ENCODE assay signal across 13 cellular contexts in genomic region chr11:117535201-117535869, GRCh38.
A peak's percentile ranks its signal among the peaks of the same experiment; 100 is the strongest.
DNase-seq lines count a peak whose midpoint lies in the region; ATAC-seq and TF ChIP-seq lines count a peak whose summit lies in the region.
"Had no signal": no experiment of that assay in that cellular context is flagged by ENCODE, and none has a peak within 500 bp of the region (broad histone marks: within the 10 kb centered on the region; RNA-seq: fewer than 3 reads in every experiment).

No MANE protein-coding gene starts in this region.

- DNase-seq in DMS153 treated with DMSO at 0.1 percent for 48 hours (lab: John Stamatoyannopoulos, UW; ENCODE audit: unreplicated experiment) = peak; percentile 47
- DNase-seq in NCI-H2227 (lab: John Stamatoyannopoulos, UW; ENCODE audit: unreplicated experiment) = peak; percentile 30
- peak; percentile 84 for DNase-seq in pons (ENCODE audit: low spot score)
- DNase-seq in activated CD8-positive, alpha-beta memory T cell treated with anti-CD3 and anti-CD28 coated beads, Interleukin-2, amount 10 ng/mL, durations not matched to agents 7 days and 5 days = no peak
- no peak for DNase-seq in Kasumi-1 (lab: John Stamatoyannopoulos, UW)
- DNase-seq in stimulated activated CD4-positive, alpha-beta T cell treated with anti-CD3 and anti-CD28 coated beads, Interleukin-4, amount 100 ng/mL, for 4 hours = no peak
- DNase-seq: CD8-positive, alpha-beta T cell; mesenchymal stem cell; NCI-H1694 treated with DMSO at 0.1 percent for 48 hours; stimulated activated CD4-positive, alpha-beta T cell treated with anti-CD3 and anti-CD28 coated beads, Interleukin-4, amount 100 ng/mL, for 24 hours; T-helper 9 cell had no signal

- no peak overlapping the region for H3K27ac ChIP-seq in gastroesophageal sphincter

- CTCF ChIA-PET in activated CD8-positive, alpha-beta memory T cell treated with anti-CD3 and anti-CD28 coated beads, Interleukin-2, amount 10 ng/mL, durations not matched to agents 7 days and 5 days (lab: Charles Lee) = interaction anchor here (1.0 kb wide), 1 partner anchor 11 kb away, joined by 3 read pairs; no protein-coding TSS in a partner anchor

- TF ChIP-seq POLR2A in gastroesophageal sphincter (IDR thresholded peaks at IDR 0.05) = no peak

- H3K27me3 Mint-ChIP-seq in activated CD8-positive, alpha-beta memory T cell treated with anti-CD3 and anti-CD28 coated beads, Interleukin-2, amount 10 ng/mL, durations not matched to agents 7 days and 5 days = peaks cover 2% of the 10 kb centered on the region

- ATAC-seq in gastroesophageal sphincter (peak; percentile 66), GM21737 (IDR thresholded peaks at IDR 0.05; ENCODE audit: unreplicated experiment) (no peak)
- no peak for ATAC-seq in activated CD8-positive, alpha-beta memory T cell treated with anti-CD3 and anti-CD28 coated beads, Interleukin-2, amount 10 ng/mL, durations not matched to agents 7 days and 5 days
- ATAC-seq: CD8-positive, alpha-beta T cell had no signal

- H3K9me3 ChIP-seq in gastroesophageal sphincter = no peaks in the 10 kb centered on the region

- WGBS in gastroesophageal sphincter (ENCODE audit: low coverage in 1 of 2), 2 donors = 29% methylated on average over 9 of the region's 19 CpGs; no CpG with 5 or more reads in 1 of the 2 donors

- no peak for TF ChIP-seq CTCF in gastroesophageal sphincter (IDR thresholded peaks at IDR 0.05)

- no peaks in the 10 kb centered on the region for H3K9me3 Mint-ChIP-seq in activated CD8-positive, alpha-beta memory T cell treated with anti-CD3 and anti-CD28 coated beads, Interleukin-2, amount 10 ng/mL, durations not matched to agents 7 days and 5 days (ENCODE audit: low read depth)
- H3K9me3 Mint-ChIP-seq: CD8-positive, alpha-beta T cell had no signal

- peak overlapping the region in 1 of 2 donors; percentile 7 for H3K4me3 ChIP-seq in gastroesophageal sphincter

- peaks cover 64% of the 10 kb centered on the region for H3K27me3 ChIP-seq in gastroesophageal sphincter

- peaks cover 0 to 7% (median 0%) of the 10 kb centered on the region in 3 donors for H3K4me1 ChIP-seq in gastroesophageal sphincter

- TF ChIP-seq EP300 in gastroesophageal sphincter (IDR thresholded peaks at IDR 0.05) = no peak

- no peaks in the 10 kb centered on the region for H3K36me3 ChIP-seq in gastroesophageal sphincter

- H3K4me3 Mint-ChIP-seq in activated CD8-positive, alpha-beta memory T cell treated with anti-CD3 and anti-CD28 coated beads, Interleukin-2, amount 10 ng/mL, durations not matched to agents 7 days and 5 days = no peak overlapping the region
- H3K4me3 Mint-ChIP-seq: CD8-positive, alpha-beta T cell had no signal

- H3K36me3 Mint-ChIP-seq in activated CD8-positive, alpha-beta memory T cell treated with anti-CD3 and anti-CD28 coated beads, Interleukin-2, amount 10 ng/mL, durations not matched to agents 7 days and 5 days = no peaks in the 10 kb centered on the region
- H3K36me3 Mint-ChIP-seq: CD8-positive, alpha-beta T cell had no signal

- H3K4me1 Mint-ChIP-seq in activated CD8-positive, alpha-beta memory T cell treated with anti-CD3 and anti-CD28 coated beads, Interleukin-2, amount 10 ng/mL, durations not matched to agents 7 days and 5 days = no peaks in the 10 kb centered on the region

- H3K27ac Mint-ChIP-seq in activated CD8-positive, alpha-beta memory T cell treated with anti-CD3 and anti-CD28 coated beads, Interleukin-2, amount 10 ng/mL, durations not matched to agents 7 days and 5 days = no peak overlapping the region
- H3K27ac Mint-ChIP-seq: CD8-positive, alpha-beta T cell had no signal

Comparison
In these comparisons a context has a peak if more than half of its experiments do, and no peak if none do; other contexts are left out.
1. DNase-seq: peak in DMS153 treated with DMSO at 0.1 percent for 48 hours (single experiment), NCI-H2227 (single experiment) and pons (single experiment); none in activated CD8-positive, alpha-beta memory T cell treated with anti-CD3 and anti-CD28 coated beads, Interleukin-2, amount 10 ng/mL, durations not matched to agents 7 days and 5 days (single experiment), Kasumi-1 (0 of 2) and stimulated activated CD4-positive, alpha-beta T cell treated with anti-CD3 and anti-CD28 coated beads, Interleukin-4, amount 100 ng/mL, for 4 hours (0 of 2).